ENCODE assay signal across 12 cellular contexts in genomic region chr1:32636793-32637561, GRCh38. TPM values are rescaled to one million over a fixed set of nuclear protein-coding genes. Genes with fewer than 3 reads are reported as not detected.
DNase-seq lines count a peak whose midpoint lies in the region; ATAC-seq, FAIRE-seq and TF ChIP-seq lines count a peak whose summit lies in the region.
"Had no signal": no experiment of that assay in that cellular context is flagged by ENCODE, and none has a peak within 500 bp of the region (broad histone marks: within the 10 kb centered on the region; RNA-seq: fewer than 3 reads in every experiment).

No MANE protein-coding gene starts in this region.

- no peaks in the 10 kb centered on the region for H3K27me3 ChIP-seq in HepG2 (ENCODE audit: control insufficient read depth in 1 of 2, insufficient read depth in 2 of 2, low read length in 2 of 2)
- no peaks in the 10 kb centered on the region for H3K27me3 ChIP-seq in right lobe of liver
- no peaks in the 10 kb centered on the region for H3K27me3 ChIP-seq in left lung
- no peaks in the 10 kb centered on the region for H3K27me3 ChIP-seq in upper lobe of left lung
- no peaks in the 10 kb centered on the region for H3K27me3 ChIP-seq in sigmoid colon

- DNase-seq in HepG2 (ENCODE audit: low spot score): no peak
- DNase-seq in right lobe of liver: no peak
- peak; percentile 9 for DNase-seq in astrocyte of the spinal cord (ENCODE audit: low read depth, low spot score)
- peak; percentile 72 to 77 for DNase-seq in left lung
- DNase-seq in upper lobe of left lung: peak; percentile 51 to 79
- DNase-seq in H4 (ENCODE audit: low spot score): no peak
- DNase-seq in sigmoid colon: no peak
- DNase-seq: activated naive CD4-positive, alpha-beta T cell treated with anti-CD3 and anti-CD28 coated beads, Interleukin-2, amount 50 U/mL, for 16 hours; NCI-H69 had no signal

- H3K4me2 ChIP-seq in HepG2 (ENCODE audit: low read depth, low read length): no peak overlapping the region

- no TSS peak for BruUV-seq in HepG2 (replicated peaks; lab: Mats Ljungman, UMichigan)

- no peak overlapping the region for H2AFZ ChIP-seq in HepG2 (ENCODE audit: low read length)

- H4K20me1 ChIP-seq in HepG2 (ENCODE audit: insufficient read depth, low read length): no peaks in the 10 kb centered on the region

- no peak overlapping the region for H3K4me3 ChIP-seq in HepG2 (replicated peaks in 1 of 3; ENCODE audit: insufficient read depth in 1 of 3, low read depth in 2 of 3, low read length in 3 of 3)
- H3K4me3 ChIP-seq in right lobe of liver: no peak overlapping the region
- no peak overlapping the region for H3K4me3 ChIP-seq in astrocyte of the spinal cord (ENCODE audit: low read depth, low read length)
- H3K4me3 ChIP-seq in left lung: peak overlapping the region in 1 of 2 donors; percentile 9
- H3K4me3 ChIP-seq in upper lobe of left lung: no peak overlapping the region
- no peak overlapping the region for H3K4me3 ChIP-seq in sigmoid colon
- H3K4me3 ChIP-seq: prostate gland had no signal

- no peak overlapping the region for H3K27ac ChIP-seq in HepG2 (ENCODE audit: extremely low read length, insufficient read depth, low read length)
- no peak overlapping the region for H3K27ac ChIP-seq in right lobe of liver
- H3K27ac ChIP-seq in left lung: peak overlapping the region in 1 of 2 donors; percentile 66
- H3K27ac ChIP-seq in upper lobe of left lung: peak overlapping the region in 2 of 4 donors; percentile 54 to 56
- no peak overlapping the region for H3K27ac ChIP-seq in sigmoid colon
- H3K27ac ChIP-seq: prostate gland had no signal

- H3K79me2 ChIP-seq in HepG2 (ENCODE audit: insufficient read depth, low read length): peaks cover 24% of the 10 kb centered on the region

- TF ChIP-seq EP300 in HepG2 (IDR thresholded peaks at IDR 0.05; ENCODE audit: low read depth in 2 of 2, low read length in 2 of 2): no peak
- TF ChIP-seq EP300 in HepG2 (CRISPR knock-in tag; IDR thresholded peaks at IDR 0.05; ENCODE audit: borderline replicate concordance): no peak
- TF ChIP-seq EP300 in upper lobe of left lung (IDR thresholded peaks at IDR 0.05): no peak
- no peak for TF ChIP-seq EP300 in sigmoid colon (IDR thresholded peaks at IDR 0.05)

- TF ChIP-seq RAD21 in HepG2 (CRISPR knock-in tag; IDR thresholded peaks at IDR 0.05): no peak

- no peak for FAIRE-seq in HepG2 (lab: Jason Lieb, UNC)
- FAIRE-seq: urothelium cell line had no signal

- 92% methylated on average over 16 of the region's 16 CpGs for WGBS in HepG2 (ENCODE audit: low lambda C conversion rate)
- WGBS in right lobe of liver (ENCODE audit: insufficient coverage, low coverage, low lambda C conversion rate, missing lambda C conversion rate): 81% methylated on average over 15 of the region's 16 CpGs
- 66 to 74% methylated on average over 16 of the region's 16 CpGs for WGBS in upper lobe of left lung, 2 donors
- WGBS in sigmoid colon, 2 donors: 66 to 82% methylated on average over 16 of the region's 16 CpGs

- CTCF ChIA-PET in HepG2 (lab: Yijun Ruan, JAX; ENCODE audit: low intra/inter-chr PET ratio, low total read pairs): no interaction called here

- in situ Hi-C loops in HepG2 (cut with HindIII; ENCODE audit: extremely low pct_ligation_motif_present, low pct_unique_long_range_greater_than_20kb): no loop called here
- in situ Hi-C loops in astrocyte of the spinal cord (cut with HindIII; ENCODE audit: low sequenced_read_pairs): no loop called here

- TF ChIP-seq CTCF in HepG2 (CRISPR knock-in tag; IDR thresholded peaks at IDR 0.05) (no peak), right lobe of liver (IDR thresholded peaks at IDR 0.05) (no peak), astrocyte of the spinal cord (IDR thresholded peaks at IDR 0.05; ENCODE audit: low read depth, low read length) (no peak), left lung (IDR thresholded peaks at IDR 0.05) (no peak), upper lobe of left lung (IDR thresholded peaks at IDR 0.05) (no peak), sigmoid colon (IDR thresholded peaks at IDR 0.05) (no peak)

- intact Hi-C loops in HepG2 (cut with micrococcal nuclease; ENCODE audit: unreplicated experiment) (no loop called here), right lobe of liver (cut with DNase I) (no loop called here), left lung (cut with DNase I) (no loop called here), sigmoid colon (cut with DNase I) (no loop called here)

- H3K4me1 ChIP-seq in HepG2 (ENCODE audit: insufficient read depth, low read length): no peaks in the 10 kb centered on the region
- H3K4me1 ChIP-seq in right lobe of liver: no peaks in the 10 kb centered on the region
- H3K4me1 ChIP-seq in left lung: peaks cover 0 to 23% of the 10 kb centered on the region in 2 donors
- H3K4me1 ChIP-seq in upper lobe of left lung: peaks cover 0 to 11% (median 2%) of the 10 kb centered on the region in 4 donors
- H3K4me1 ChIP-seq in sigmoid colon: no peaks in the 10 kb centered on the region
- H3K4me1 ChIP-seq: prostate gland had no signal

- H3K36me3 ChIP-seq in HepG2 (replicated peaks in 1 of 2; ENCODE audit: control insufficient read depth in 1 of 2, insufficient read depth in 2 of 2, low read length in 2 of 2) (peaks cover 2 to 22% of the 10 kb centered on the region in 2 experiments; a peak in 3 of 5 replicates), right lobe of liver (peaks cover 0 to 18% (median 2%) of the 10 kb centered on the region in 4 donors), left lung (peaks cover 0 to 34% of the 10 kb centered on the region in 2 donors), upper lobe of left lung (peaks cover 0 to 23% (median 16%) of the 10 kb centered on the region in 4 donors), sigmoid colon (peaks cover 0 to 25% (median 4%) of the 10 kb centered on the region in 4 donors)
- H3K36me3 ChIP-seq: prostate gland had no signal

- POLR2A ChIA-PET in HepG2 (lab: Yijun Ruan, JAX): no interaction called here

- H3K9ac ChIP-seq in HepG2 (ENCODE audit: insufficient read depth, low read depth, low read length): no peak overlapping the region

- ATAC-seq in HepG2: no peak
- no peak for ATAC-seq in right lobe of liver
- ATAC-seq in left lung: peak; percentile 70
- peak; percentile 46 to 49 for ATAC-seq in upper lobe of left lung (ENCODE audit: low FRiP score in 2 of 2)
- ATAC-seq in HG03108 (IDR thresholded peaks at IDR 0.05; ENCODE audit: unreplicated experiment): no peak

- TF ChIP-seq POLR2A in HepG2 (IDR thresholded peaks at IDR 0.05; ENCODE audit: insufficient read depth in 1 of 2, low read depth in 2 of 2, low read length in 2 of 2) (no peak), right lobe of liver (IDR thresholded peaks at IDR 0.05) (no peak), upper lobe of left lung (IDR thresholded peaks at IDR 0.05) (no peak), sigmoid colon (IDR thresholded peaks at IDR 0.05) (no peak)

- H3K9me3 ChIP-seq in HepG2 (ENCODE audit: low read length) (no peaks in the 10 kb centered on the region), right lobe of liver (no peaks in the 10 kb centered on the region), left lung (no peaks in the 10 kb centered on the region), upper lobe of left lung (no peaks in the 10 kb centered on the region), sigmoid colon (no peaks in the 10 kb centered on the region)
- H3K9me3 ChIP-seq: prostate gland had no signal

RNA-seq across cellular contexts. Expression of gene ZBTB8OS, which starts 13.4 kb away (rescaled TPM):
- total RNA-seq in HepG2 (2016; rRNA removed; fragmentation: Illumina TruSeq; extraction: Trizol) (84.8 and 98.0 TPM in 2 replicates), right lobe of liver (10 to 100 TPM; 14.1 to 27.6 (median 19.6) TPM), left lung (10 to 100 TPM; 41.4 to 45.0 TPM), upper lobe of left lung (10 to 100 TPM; 24.4 to 43.9 (median 37.3) TPM), sigmoid colon (10 to 100 TPM; 19.9 to 40.3 (median 36.8) TPM)
- total RNA-seq in HepG2 (2016; cell fraction: cytosol; rRNA removed; fragmentation: Illumina TruSeq; extraction: Trizol; ENCODE audit: low read depth): 40.9 and 53.0 TPM in 2 replicates
- total RNA-seq in HepG2 (2016; cell fraction: insoluble cytoplasmic fraction; rRNA removed; fragmentation: Illumina TruSeq; extraction: Trizol): 88.0 and 114 TPM in 2 replicates
- total RNA-seq in HepG2 (2016; cell fraction: membrane; rRNA removed; fragmentation: Illumina TruSeq; extraction: Trizol): 51.0 and 60.6 TPM in 2 replicates
- total RNA-seq in HepG2 (2016; cell fraction: nucleus; rRNA removed; fragmentation: Illumina TruSeq; extraction: Trizol): 37.3 and 44.7 TPM in 2 replicates
- polyA plus RNA-seq in HepG2 (2011; rRNA removed) (43.2 and 57.7 TPM in 2 replicates), sigmoid colon (10 to 100 TPM; 51.9 to 97.3 (median 89.5) TPM)
- polyA plus RNA-seq in HepG2 (2011; cell fraction: cytosol; rRNA removed): 29.4 and 47.2 TPM in 2 replicates
- polyA plus RNA-seq in HepG2 (2011; cell fraction: nucleus; rRNA removed): 14.4 and 22.1 TPM in 2 replicates
- 56.4 and 66.6 TPM in 2 replicates for polyA plus RNA-seq in HepG2 (2012)
- 40.3 and 46.7 TPM in 2 replicates for polyA plus RNA-seq in HepG2 (2016; cell fraction: cytosol; fragmentation: Illumina TruSeq; extraction: Trizol; ENCODE audit: low read depth)
- polyA plus RNA-seq in HepG2 (2016; cell fraction: insoluble cytoplasmic fraction; fragmentation: Illumina TruSeq; extraction: Trizol; ENCODE audit: low read depth): 108 and 130 TPM in 2 replicates
- 49.0 and 60.3 TPM in 2 replicates for polyA plus RNA-seq in HepG2 (2016; cell fraction: membrane; fragmentation: Illumina TruSeq; extraction: Trizol; ENCODE audit: low read depth)
- 67.9 and 77.3 TPM in 2 replicates for polyA plus RNA-seq in HepG2 (2016; cell fraction: nucleus; fragmentation: Illumina TruSeq; extraction: Trizol; ENCODE audit: insufficient read depth, low read depth)
- polyA minus RNA-seq in HepG2 (2011; rRNA and poly(A)+ RNA removed; ENCODE audit: low replicate concordance): 8.8 and 12.4 TPM in 2 replicates
- polyA minus RNA-seq in HepG2 (2011; cell fraction: cytosol; rRNA and poly(A)+ RNA removed): 8.7 and 14.6 TPM in 2 replicates
- polyA minus RNA-seq in HepG2 (2011; cell fraction: nucleus; rRNA and poly(A)+ RNA removed): 37.0 and 37.7 TPM in 2 replicates
- total RNA-seq in H4 (2014; rRNA removed; shearing (Covaris generic)): 101 and 102 TPM in 2 replicates

RNA-seq across cellular contexts. Expression of gene RBBP4, which starts 14.0 kb away (rescaled TPM):
- 166 and 305 TPM in 2 replicates for total RNA-seq in HepG2 (2016; rRNA removed; fragmentation: Illumina TruSeq; extraction: Trizol)
- total RNA-seq in HepG2 (2016; cell fraction: cytosol; rRNA removed; fragmentation: Illumina TruSeq; extraction: Trizol; ENCODE audit: low read depth): 37.3 and 46.0 TPM in 2 replicates
- 177 and 299 TPM in 2 replicates for total RNA-seq in HepG2 (2016; cell fraction: insoluble cytoplasmic fraction; rRNA removed; fragmentation: Illumina TruSeq; extraction: Trizol)
- total RNA-seq in HepG2 (2016; cell fraction: membrane; rRNA removed; fragmentation: Illumina TruSeq; extraction: Trizol): 67.8 and 83.4 TPM in 2 replicates
- total RNA-seq in HepG2 (2016; cell fraction: nucleus; rRNA removed; fragmentation: Illumina TruSeq; extraction: Trizol): 140 and 152 TPM in 2 replicates
- polyA plus RNA-seq in HepG2 (2011; rRNA removed): 56.3 and 64.4 TPM in 2 replicates
- 36.1 and 53.3 TPM in 2 replicates for polyA plus RNA-seq in HepG2 (2011; cell fraction: cytosol; rRNA removed)
- polyA plus RNA-seq in HepG2 (2011; cell fraction: nucleus; rRNA removed): 68.0 and 80.6 TPM in 2 replicates
- polyA plus RNA-seq in HepG2 (2012): 110 and 117 TPM in 2 replicates
- polyA plus RNA-seq in HepG2 (2016; cell fraction: cytosol; fragmentation: Illumina TruSeq; extraction: Trizol; ENCODE audit: low read depth): 14.3 and 16.1 TPM in 2 replicates
- 281 and 295 TPM in 2 replicates for polyA plus RNA-seq in HepG2 (2016; cell fraction: insoluble cytoplasmic fraction; fragmentation: Illumina TruSeq; extraction: Trizol; ENCODE audit: low read depth)
- 29.4 and 38.8 TPM in 2 replicates for polyA plus RNA-seq in HepG2 (2016; cell fraction: membrane; fragmentation: Illumina TruSeq; extraction: Trizol; ENCODE audit: low read depth)
- 174 and 180 TPM in 2 replicates for polyA plus RNA-seq in HepG2 (2016; cell fraction: nucleus; fragmentation: Illumina TruSeq; extraction: Trizol; ENCODE audit: insufficient read depth, low read depth)
- 72.7 and 122 TPM in 2 replicates for polyA minus RNA-seq in HepG2 (2011; rRNA and poly(A)+ RNA removed; ENCODE audit: low replicate concordance)
- polyA minus RNA-seq in HepG2 (2011; cell fraction: cytosol; rRNA and poly(A)+ RNA removed): 73.0 and 79.8 TPM in 2 replicates
- 125 and 154 TPM in 2 replicates for polyA minus RNA-seq in HepG2 (2011; cell fraction: nucleus; rRNA and poly(A)+ RNA removed)
- 10 to 100 TPM; 50.1 to 66.1 (median 58.8) TPM for total RNA-seq in right lobe of liver
- 100 to 1,000 TPM; 166 to 176 TPM for total RNA-seq in left lung
- 100 to 1,000 TPM in 5 of 6 donors, 10 to 100 TPM in 1; 72.8 to 161 (median 131) TPM for total RNA-seq in upper lobe of left lung
- total RNA-seq in H4 (2014; rRNA removed; shearing (Covaris generic)): 137 and 157 TPM in 2 replicates
- 100 to 1,000 TPM in 3 of 4 donors, 10 to 100 TPM in 1; 91.8 to 118 (median 108) TPM for total RNA-seq in sigmoid colon
- polyA plus RNA-seq in sigmoid colon: 10 to 100 TPM; 54.1 to 81.1 (median 59.9) TPM

Comparison
In these comparisons a context has a peak if more than half of its experiments do, and no peak if none do; other contexts are left out.
1. ATAC-seq: peak in left lung (single experiment) and upper lobe of left lung (2 of 2); none in HepG2 (single experiment), right lobe of liver (0 of 4) and HG03108 (single experiment).
2. DNase-seq: peak in astrocyte of the spinal cord (single experiment), left lung (2 of 2) and upper lobe of left lung (2 of 2); none in HepG2 (single experiment), right lobe of liver (0 of 3), H4 (single experiment) and sigmoid colon (single experiment).